Comparison of ENCODE assay signal across 11 cellular contexts in the genomic region with DNA sequence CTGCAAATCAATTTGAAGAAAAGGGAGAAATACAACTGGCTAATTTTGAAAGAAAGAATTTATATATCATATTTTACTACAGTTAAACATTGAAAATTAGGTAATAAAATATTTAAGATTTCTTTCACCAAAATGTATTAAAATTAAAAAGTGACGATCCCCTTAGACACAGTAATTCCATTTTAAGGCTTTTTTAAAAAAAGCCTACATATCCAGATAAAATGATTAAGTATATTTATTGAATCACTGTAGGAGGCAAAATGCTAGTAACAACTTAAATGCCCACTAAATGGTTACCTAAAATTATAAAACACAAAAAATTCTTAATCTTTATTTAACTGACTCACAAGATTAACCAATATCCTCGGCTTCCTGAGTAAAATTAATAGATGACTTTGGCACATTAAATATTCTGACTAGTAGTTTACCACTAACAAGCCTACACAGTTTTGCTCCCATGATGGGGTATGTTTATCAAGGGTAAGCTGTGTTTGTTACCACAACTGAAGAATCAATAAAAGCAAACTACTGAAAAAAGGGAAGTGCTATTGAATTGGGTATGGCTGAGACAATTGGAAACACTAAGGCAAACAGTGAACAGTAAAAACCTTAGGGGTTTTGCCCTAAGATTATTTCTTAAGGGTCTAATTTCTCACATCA. TPM values are rescaled to one million over a fixed set of nuclear protein-coding genes. Genes with fewer than 3 reads are reported as not detected.
DNase-seq lines count a peak whose midpoint lies in the region; ATAC-seq, FAIRE-seq and TF ChIP-seq lines count a peak whose summit lies in the region.
"Had no signal": no experiment of that assay in that cellular context is flagged by ENCODE, and none has a peak within 500 bp of the region (broad histone marks: within the 10 kb centered on the region; RNA-seq: fewer than 3 reads in every experiment).

No MANE protein-coding gene starts in this region.

- no peaks in the 10 kb centered on the region for H4K20me1 ChIP-seq in hepatocyte (ENCODE audit: insufficient read depth, poor library complexity, severe bottlenecking)

- no peaks in the 10 kb centered on the region for H3K9me2 ChIP-seq in hepatocyte (replicated peaks; ENCODE audit: insufficient read depth)

- POLR2A ChIA-PET in AG04450 (lab: Yijun Ruan, JAX), result interaction anchor here (0.7 to 1.3 kb wide), 4 partner anchors 14 to 28 kb away, joined by 3 to 5 read pairs (median 4); partner anchors contain the start of gene ANKRD28

- TF ChIP-seq CTCF in AG04450 (IDR thresholded peaks at IDR 0.05; ENCODE audit: low read depth, low read length), result no peak
- TF ChIP-seq CTCF in hepatocyte (IDR thresholded peaks at IDR 0.05; ENCODE audit: poor library complexity), result no peak
- no peak for TF ChIP-seq CTCF in heart left ventricle (IDR thresholded peaks at IDR 0.05)

- DNase-seq in AG04450 (ENCODE audit: low read depth, low spot score) (no peak), H54 (ENCODE audit: insufficient read length, low spot score) (no peak), SJSA1 (ENCODE audit: low read depth in 1 of 2, low spot score in 2 of 2) (peak in 1 of 2 experiments; percentile 18), hepatocyte (ENCODE audit: low spot score) (no peak), NCI-H1105 treated with DMSO at 0.1 percent for 48 hours (lab: John Stamatoyannopoulos, UW) (no peak), heart left ventricle (no peak)
- no peak for DNase-seq in stimulated activated CD4-positive, alpha-beta T cell treated with anti-CD3 and anti-CD28 coated beads, Interleukin-2, amount 100 ng/mL, for 48 hours
- DNase-seq: hypothalamus had no signal

- 85% methylated on average over 2 of the region's 2 CpGs for WGBS in hepatocyte (ENCODE audit: low lambda C conversion rate, missing lambda C conversion rate)
- 86 to 95% (median 90%) methylated on average over 2 of the region's 2 CpGs for WGBS in heart left ventricle, 4 donors

- H3K79me2 ChIP-seq in hepatocyte, result peaks cover 38% of the 10 kb centered on the region

- H2AFZ ChIP-seq in hepatocyte, result no peak overlapping the region

- H3K36me3 ChIP-seq in SJSA1 (peaks cover 24% of the 10 kb centered on the region), hepatocyte (replicated peaks; ENCODE audit: insufficient read depth, low read depth) (no peaks in the 10 kb centered on the region), heart left ventricle (peaks cover 0 to 12% (median 0%) of the 10 kb centered on the region in 9 donors)

- H3K4me1 ChIP-seq in SJSA1 (replicated peaks), result peaks cover 38% of the 10 kb centered on the region
- H3K4me1 ChIP-seq in hepatocyte (ENCODE audit: insufficient read depth), result peaks cover 7% of the 10 kb centered on the region
- H3K4me1 ChIP-seq in heart left ventricle, result peaks cover 0 to 15% (median 8%) of the 10 kb centered on the region in 12 donors
- H3K4me1 ChIP-seq: BLaER1 had no signal

- H3K27me3 ChIP-seq in AG04450 (ENCODE audit: control insufficient read depth, insufficient read depth, low read length), result no peaks in the 10 kb centered on the region
- H3K27me3 ChIP-seq in SJSA1 (replicated peaks), result no peaks in the 10 kb centered on the region
- no peaks in the 10 kb centered on the region for H3K27me3 ChIP-seq in hepatocyte
- H3K27me3 ChIP-seq in heart left ventricle, result no peaks in the 10 kb centered on the region
- H3K27me3 ChIP-seq: BLaER1 had no signal

- FAIRE-seq in H54 (lab: Jason Lieb, UNC), result peak; percentile 83

- no peak for TF ChIP-seq POLR2A in H54 (IDR thresholded peaks at IDR 0.05; ENCODE audit: low read depth, low read length)
- TF ChIP-seq POLR2A in heart left ventricle (IDR thresholded peaks at IDR 0.05), result no peak

- intact Hi-C loops in heart left ventricle (cut with DNase I), result no loop called here

- H3K4me3 ChIP-seq in AG04450 (ENCODE audit: low read depth, low read length) (no peak overlapping the region), SJSA1 (no peak overlapping the region), hepatocyte (no peak overlapping the region), heart left ventricle (no peak overlapping the region)
- H3K4me3 ChIP-seq: BLaER1 had no signal

- H3K9me3 ChIP-seq in AG04450 (ENCODE audit: control insufficient read depth, insufficient read depth, low read length) (no peaks in the 10 kb centered on the region; the same call in 1 of the 2 replicates), SJSA1 (replicated peaks) (no peaks in the 10 kb centered on the region), hepatocyte (ENCODE audit: low read depth) (no peaks in the 10 kb centered on the region), heart left ventricle (no peaks in the 10 kb centered on the region)

- CTCF ChIA-PET in AG04450 (lab: Charles Lee), result interaction anchor here (1.0 kb wide), 1 partner anchor 10 kb away, joined by 3 read pairs; no protein-coding TSS in a partner anchor

- no peak for ATAC-seq in HG03439 (IDR thresholded peaks at IDR 0.05; ENCODE audit: unreplicated experiment)
- no peak for ATAC-seq in heart left ventricle

- H3K4me2 ChIP-seq in hepatocyte, result no peak overlapping the region
- H3K4me2 ChIP-seq: BLaER1 had no signal

- H3K27ac ChIP-seq in AG04450 (ENCODE audit: low read depth, low read length), result peak overlapping the region; percentile 0
- H3K27ac ChIP-seq in SJSA1, result peak overlapping the region; percentile 93
- peak overlapping the region; percentile 32 for H3K27ac ChIP-seq in hepatocyte
- peak overlapping the region in 3 of 12 donors; percentile 22 to 44 (median 43) for H3K27ac ChIP-seq in heart left ventricle
- H3K27ac ChIP-seq: BLaER1, HL-60 had no signal

RNA-seq across cellular contexts. Expression of gene ANKRD28, which starts 28.4 kb away (rescaled TPM):
- polyA plus RNA-seq in AG04450 (2011; rRNA removed), result 114 and 134 TPM in 2 replicates
- polyA minus RNA-seq in AG04450 (2011; rRNA and poly(A)+ RNA removed), result 203 and 267 TPM in 2 replicates
- total RNA-seq in SJSA1 (2014; rRNA removed; shearing (Covaris generic)), result 71.6 and 83.0 TPM in 2 replicates
- total RNA-seq in hepatocyte, result 34.5 and 40.6 TPM in 2 replicates
- polyA plus RNA-seq in hepatocyte, result 12.3 and 17.8 TPM in 2 replicates
- 10 to 100 TPM; 20.9 to 32.1 (median 24.6) TPM for total RNA-seq in heart left ventricle
- 10 to 100 TPM in 1 of 2 donors, 1 to 10 TPM in 1; 4.9 to 15.1 TPM for polyA plus RNA-seq in heart left ventricle
